In genomic region chr6:159977242-159978214, GRCh38 we compare ENCODE assay signal across 8 cellular contexts. TPM values are rescaled to one million over a fixed set of nuclear protein-coding genes. Genes with fewer than 3 reads are reported as not detected.
DNase-seq lines count a peak whose midpoint lies in the region; ATAC-seq and TF ChIP-seq lines count a peak whose summit lies in the region.

No MANE protein-coding gene starts in this region.

- ATAC-seq in T-cell (replicated peaks in 1 of 4) = no peak
- ATAC-seq in GM19324 (IDR thresholded peaks at IDR 0.05; ENCODE audit: low FRiP score, unreplicated experiment) = no peak

- CTCF ChIA-PET in T-cell (lab: Charles Lee) = interaction anchor here in 1 of 2 donors (0.9 kb wide), 1 partner anchor 286 kb away, joined by 3 read pairs; no protein-coding TSS in a partner anchor

- no peak for TF ChIP-seq CTCF in fibroblast of the aortic adventitia (IDR thresholded peaks at IDR 0.05; ENCODE audit: insufficient read depth, low read length)
- no peak for TF ChIP-seq CTCF in osteocyte (IDR thresholded peaks at IDR 0.05)

- POLR2A ChIA-PET in T-cell (lab: Charles Lee) = interaction anchor here (0.7 to 1.5 kb wide), 2 partner anchors 9 to 119 kb away, joined by 3 read pairs; no protein-coding TSS in a partner anchor

- H3K36me3 Mint-ChIP-seq in T-cell (no peaks in the 10 kb centered on the region), osteocyte (ENCODE audit: unreplicated experiment) (peaks cover 5% of the 10 kb centered on the region)

- no peaks in the 10 kb centered on the region for H3K9me3 Mint-ChIP-seq in T-cell
- no peaks in the 10 kb centered on the region for H3K9me3 Mint-ChIP-seq in osteocyte (ENCODE audit: unreplicated experiment)

- H3K4me3 Mint-ChIP-seq in T-cell (peak overlapping the region; percentile 37 to 67 (median 44)), osteocyte (ENCODE audit: unreplicated experiment) (no peak overlapping the region)

- peak; percentile 44 for DNase-seq in Daoy (ENCODE audit: low read depth)
- no peak for DNase-seq in T-cell
- peak; percentile 79 for DNase-seq in fibroblast of the aortic adventitia (ENCODE audit: low read depth)
- peak; percentile 51 for DNase-seq in osteocyte (ENCODE audit: extremely low spot score, unreplicated experiment)
- DNase-seq in stimulated activated CD4-positive, alpha-beta T cell treated with anti-CD3 and anti-CD28 coated beads, Interleukin-4, amount 100 ng/mL, for 1 hour = no peak
- no peak for DNase-seq in NCI-H2081 (lab: John Stamatoyannopoulos, UW)
- no peak for DNase-seq in cerebellar nuclear complex (lab: John Stamatoyannopoulos, UW)

- H3K27me3 Mint-ChIP-seq in T-cell (no peaks in the 10 kb centered on the region), osteocyte (ENCODE audit: unreplicated experiment) (no peaks in the 10 kb centered on the region)

- peaks cover 93 to 97% (median 96%) of the 10 kb centered on the region in 3 donors for H3K4me1 Mint-ChIP-seq in T-cell
- H3K4me1 Mint-ChIP-seq in osteocyte (ENCODE audit: unreplicated experiment) = peaks cover 86% of the 10 kb centered on the region

- peak overlapping the region; percentile 22 for H3K4me3 ChIP-seq in fibroblast of the aortic adventitia (ENCODE audit: low read depth, low read length)

- peak overlapping the region; percentile 89 to 90 for H3K27ac Mint-ChIP-seq in T-cell
- peak overlapping the region; percentile 83 for H3K27ac Mint-ChIP-seq in osteocyte (ENCODE audit: unreplicated experiment)

RNA-seq across cellular contexts. Expression of gene IGF2R, which starts 8.6 kb away (rescaled TPM):
- total RNA-seq in Daoy (2014; rRNA removed; shearing (Covaris generic)) = 26.2 and 41.1 TPM in 2 replicates
- 10 to 100 TPM; 63.4 to 87.5 (median 70.5) TPM for total RNA-seq in T-cell
- 112 and 133 TPM in 2 replicates for total RNA-seq in fibroblast of the aortic adventitia (ENCODE audit: low replicate concordance)
- total RNA-seq in osteocyte = 196 and 218 TPM in 2 replicates

Comparison
In these comparisons a context has a peak if more than half of its experiments do, and no peak if none do; other contexts are left out.
1. DNase-seq: peak in Daoy (single experiment), fibroblast of the aortic adventitia (single experiment) and osteocyte (single experiment); none in T-cell (0 of 34), stimulated activated CD4-positive, alpha-beta T cell treated with anti-CD3 and anti-CD28 coated beads, Interleukin-4, amount 100 ng/mL, for 1 hour (single experiment), NCI-H2081 (0 of 2) and cerebellar nuclear complex (0 of 2).